ENCODE assay signal across 1 cellular context in the genomic region with DNA sequence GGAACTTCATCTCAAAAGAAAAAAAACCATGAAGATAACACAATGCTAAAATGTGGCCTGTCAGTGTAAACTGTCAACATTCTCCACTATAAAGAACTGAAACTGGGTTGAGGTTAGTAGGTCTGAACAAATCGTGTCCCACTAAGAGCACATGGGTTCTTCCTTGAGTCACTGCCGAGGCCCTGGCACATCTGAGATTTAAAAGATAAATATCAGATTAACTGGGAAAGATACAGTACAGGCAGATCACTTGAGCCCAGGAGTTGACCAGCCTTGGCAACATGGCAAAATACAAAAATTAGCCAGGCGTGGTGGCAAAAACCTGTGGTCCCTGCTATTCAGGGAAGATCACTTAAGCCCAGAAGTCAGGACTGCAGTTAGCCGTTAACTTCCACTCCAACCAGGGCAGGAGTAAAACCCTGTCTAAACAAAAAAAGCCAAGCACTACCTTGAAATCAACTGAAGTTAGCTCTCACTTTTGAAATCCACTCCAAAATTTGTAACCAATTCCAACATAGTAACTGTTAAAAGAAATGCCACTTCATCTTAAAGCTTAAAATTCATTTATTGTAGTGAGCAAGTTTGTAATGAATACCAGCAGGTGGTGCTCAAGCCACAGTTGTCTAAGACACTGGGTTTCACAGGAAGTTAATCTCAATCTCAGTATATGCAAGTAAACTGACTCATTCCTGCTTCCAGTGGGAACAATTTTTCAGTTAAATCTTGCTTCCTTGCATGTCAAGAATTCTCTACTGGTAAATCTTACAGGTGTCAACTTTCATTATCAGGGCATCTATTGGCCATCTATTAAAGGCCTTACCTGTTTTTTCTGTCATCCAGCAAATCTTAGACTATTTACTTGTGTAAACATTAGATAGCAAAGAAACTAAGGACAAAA.
TF ChIP-seq lines count a peak whose summit lies in the region.

No MANE protein-coding gene starts in this region.

TF ChIP-seq in K562, 482 proteins besides CTCF, POLR2A, EP300 and RAD21 (continued from another document and continues in another):
- TF ChIP-seq, protein P1, sequence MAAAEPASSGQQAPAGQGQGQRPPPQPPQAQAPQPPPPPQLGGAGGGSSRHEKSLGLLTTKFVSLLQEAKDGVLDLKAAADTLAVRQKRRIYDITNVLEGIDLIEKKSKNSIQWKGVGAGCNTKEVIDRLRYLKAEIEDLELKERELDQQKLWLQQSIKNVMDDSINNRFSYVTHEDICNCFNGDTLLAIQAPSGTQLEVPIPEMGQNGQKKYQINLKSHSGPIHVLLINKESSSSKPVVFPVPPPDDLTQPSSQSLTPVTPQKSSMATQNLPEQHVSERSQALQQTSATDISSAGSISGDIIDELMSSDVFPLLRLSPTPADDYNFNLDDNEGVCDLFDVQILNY (CRISPR knock-in tag; IDR thresholded peaks at IDR 0.05): 0 out of 2 replicates have a peak, but pooled peaks have one; percentile 61
- peak in 1 of 2 experiments; percentile 40; a peak in 1 of 4 replicates for TF ChIP-seq ETV6 (IDR thresholded peaks at IDR 0.05; ENCODE audit: borderline replicate concordance in 1 of 2, low read depth in 2 of 2, low read length in 1 of 2)
- TF ChIP-seq ETV6 (CRISPR knock-in tag; IDR thresholded peaks at IDR 0.05; ENCODE audit: borderline replicate concordance): no peak
- no peak for TF ChIP-seq FOXJ2 (tag; IDR thresholded peaks at IDR 0.05)
- no peak for TF ChIP-seq KAT7 (CRISPR knock-in tag; IDR thresholded peaks at IDR 0.05; ENCODE audit: borderline replicate concordance)
- no peak for TF ChIP-seq MTF1 (CRISPR knock-in tag; IDR thresholded peaks at IDR 0.05; ENCODE audit: borderline replicate concordance)
- TF ChIP-seq NFATC3 (IDR thresholded peaks at IDR 0.05): peak; percentile 41; the same call in 1 of the 2 replicates
- TF ChIP-seq ATF1 (CRISPR knock-in tag; IDR thresholded peaks at IDR 0.05): no peak
- no peak for TF ChIP-seq ATF1 (tag; IDR thresholded peaks at IDR 0.05)
- TF ChIP-seq POLR2AphosphoS2 (IDR thresholded peaks at IDR 0.05; ENCODE audit: low read length): peak; percentile 98
- peak; percentile 50; the same call in 1 of the 2 replicates for TF ChIP-seq BACH1 (tag; IDR thresholded peaks at IDR 0.05)
- TF ChIP-seq, protein P2, sequence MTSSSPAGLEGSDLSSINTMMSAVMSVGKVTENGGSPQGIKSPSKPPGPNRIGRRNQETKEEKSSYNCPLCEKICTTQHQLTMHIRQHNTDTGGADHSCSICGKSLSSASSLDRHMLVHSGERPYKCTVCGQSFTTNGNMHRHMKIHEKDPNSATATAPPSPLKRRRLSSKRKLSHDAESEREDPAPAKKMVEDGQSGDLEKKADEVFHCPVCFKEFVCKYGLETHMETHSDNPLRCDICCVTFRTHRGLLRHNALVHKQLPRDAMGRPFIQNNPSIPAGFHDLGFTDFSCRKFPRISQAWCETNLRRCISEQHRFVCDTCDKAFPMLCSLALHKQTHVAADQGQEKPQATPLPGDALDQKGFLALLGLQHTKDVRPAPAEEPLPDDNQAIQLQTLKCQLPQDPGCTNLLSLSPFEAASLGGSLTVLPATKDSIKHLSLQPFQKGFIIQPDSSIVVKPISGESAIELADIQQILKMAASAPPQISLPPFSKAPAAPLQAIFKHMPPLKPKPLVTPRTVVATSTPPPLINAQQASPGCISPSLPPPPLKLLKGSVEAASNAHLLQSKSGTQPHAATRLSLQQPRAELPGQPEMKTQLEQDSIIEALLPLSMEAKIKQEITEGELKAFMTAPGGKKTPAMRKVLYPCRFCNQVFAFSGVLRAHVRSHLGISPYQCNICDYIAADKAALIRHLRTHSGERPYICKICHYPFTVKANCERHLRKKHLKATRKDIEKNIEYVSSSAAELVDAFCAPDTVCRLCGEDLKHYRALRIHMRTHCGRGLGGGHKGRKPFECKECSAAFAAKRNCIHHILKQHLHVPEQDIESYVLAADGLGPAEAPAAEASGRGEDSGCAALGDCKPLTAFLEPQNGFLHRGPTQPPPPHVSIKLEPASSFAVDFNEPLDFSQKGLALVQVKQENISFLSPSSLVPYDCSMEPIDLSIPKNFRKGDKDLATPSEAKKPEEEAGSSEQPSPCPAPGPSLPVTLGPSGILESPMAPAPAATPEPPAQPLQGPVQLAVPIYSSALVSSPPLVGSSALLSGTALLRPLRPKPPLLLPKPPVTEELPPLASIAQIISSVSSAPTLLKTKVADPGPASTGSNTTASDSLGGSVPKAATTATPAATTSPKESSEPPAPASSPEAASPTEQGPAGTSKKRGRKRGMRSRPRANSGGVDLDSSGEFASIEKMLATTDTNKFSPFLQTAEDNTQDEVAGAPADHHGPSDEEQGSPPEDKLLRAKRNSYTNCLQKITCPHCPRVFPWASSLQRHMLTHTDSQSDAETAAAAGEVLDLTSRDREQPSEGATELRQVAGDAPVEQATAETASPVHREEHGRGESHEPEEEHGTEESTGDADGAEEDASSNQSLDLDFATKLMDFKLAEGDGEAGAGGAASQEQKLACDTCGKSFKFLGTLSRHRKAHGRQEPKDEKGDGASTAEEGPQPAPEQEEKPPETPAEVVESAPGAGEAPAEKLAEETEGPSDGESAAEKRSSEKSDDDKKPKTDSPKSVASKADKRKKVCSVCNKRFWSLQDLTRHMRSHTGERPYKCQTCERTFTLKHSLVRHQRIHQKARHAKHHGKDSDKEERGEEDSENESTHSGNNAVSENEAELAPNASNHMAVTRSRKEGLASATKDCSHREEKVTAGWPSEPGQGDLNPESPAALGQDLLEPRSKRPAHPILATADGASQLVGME (CRISPR knock-in tag; IDR thresholded peaks at IDR 0.05): no peak
- no peak; the same call in 1 of the 2 replicates for TF ChIP-seq L3MBTL2 (IDR thresholded peaks at IDR 0.05)
- no peak for TF ChIP-seq MTA2 (IDR thresholded peaks at IDR 0.05; ENCODE audit: low read depth)
- TF ChIP-seq FOSL1 (tag; conservative IDR thresholded peaks at IDR 0.05): peak; percentile 79
- no peak for TF ChIP-seq TCF3 (CRISPR knock-in tag; IDR thresholded peaks at IDR 0.05)
- TF ChIP-seq ZNF239 (CRISPR knock-in tag; IDR thresholded peaks at IDR 0.05): no peak
- no peak for TF ChIP-seq ZNF124 (CRISPR knock-in tag; IDR thresholded peaks at IDR 0.05)
- no peak for TF ChIP-seq ZSCAN29 (IDR thresholded peaks at IDR 0.05)
- TF ChIP-seq ZNF217 (CRISPR knock-in tag; IDR thresholded peaks at IDR 0.05): no peak
- peak in 1 of 2 experiments; percentile 60; a peak in 1 of 4 replicates for TF ChIP-seq FOXA3 (CRISPR knock-in tag; conservative IDR thresholded peaks at IDR 0.05 in 1 of 2, IDR thresholded peaks at IDR 0.05 in 1 of 2)
- no peak for TF ChIP-seq RBM14 (IDR thresholded peaks at IDR 0.05; ENCODE audit: borderline replicate concordance, insufficient read depth, low read depth, low read length)
- TF ChIP-seq NFIC (IDR thresholded peaks at IDR 0.05): no peak
- TF ChIP-seq, protein P3, sequence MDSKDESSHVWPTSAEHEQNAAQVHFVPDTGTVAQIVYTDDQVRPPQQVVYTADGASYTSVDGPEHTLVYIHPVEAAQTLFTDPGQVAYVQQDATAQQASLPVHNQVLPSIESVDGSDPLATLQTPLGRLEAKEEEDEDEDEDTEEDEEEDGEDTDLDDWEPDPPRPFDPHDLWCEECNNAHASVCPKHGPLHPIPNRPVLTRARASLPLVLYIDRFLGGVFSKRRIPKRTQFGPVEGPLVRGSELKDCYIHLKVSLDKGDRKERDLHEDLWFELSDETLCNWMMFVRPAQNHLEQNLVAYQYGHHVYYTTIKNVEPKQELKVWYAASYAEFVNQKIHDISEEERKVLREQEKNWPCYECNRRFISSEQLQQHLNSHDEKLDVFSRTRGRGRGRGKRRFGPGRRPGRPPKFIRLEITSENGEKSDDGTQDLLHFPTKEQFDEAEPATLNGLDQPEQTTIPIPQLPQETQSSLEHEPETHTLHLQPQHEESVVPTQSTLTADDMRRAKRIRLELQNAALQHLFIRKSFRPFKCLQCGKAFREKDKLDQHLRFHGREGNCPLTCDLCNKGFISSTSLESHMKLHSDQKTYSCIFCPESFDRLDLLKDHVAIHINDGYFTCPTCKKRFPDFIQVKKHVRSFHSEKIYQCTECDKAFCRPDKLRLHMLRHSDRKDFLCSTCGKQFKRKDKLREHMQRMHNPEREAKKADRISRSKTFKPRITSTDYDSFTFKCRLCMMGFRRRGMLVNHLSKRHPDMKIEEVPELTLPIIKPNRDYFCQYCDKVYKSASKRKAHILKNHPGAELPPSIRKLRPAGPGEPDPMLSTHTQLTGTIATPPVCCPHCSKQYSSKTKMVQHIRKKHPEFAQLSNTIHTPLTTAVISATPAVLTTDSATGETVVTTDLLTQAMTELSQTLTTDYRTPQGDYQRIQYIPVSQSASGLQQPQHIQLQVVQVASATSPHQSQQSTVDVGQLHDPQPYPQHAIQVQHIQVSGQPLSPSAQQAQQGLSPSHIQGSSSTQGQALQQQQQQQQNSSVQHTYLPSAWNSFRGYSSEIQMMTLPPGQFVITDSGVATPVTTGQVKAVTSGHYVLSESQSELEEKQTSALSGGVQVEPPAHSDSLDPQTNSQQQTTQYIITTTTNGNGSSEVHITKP (IDR thresholded peaks at IDR 0.05; ENCODE audit: partially characterized antibody): no peak
- TF ChIP-seq ETV1 (tag; conservative IDR thresholded peaks at IDR 0.05; ENCODE audit: low read depth): peak; percentile 44
- 0 out of 2 replicates have a peak, but pooled peaks have one; percentile 15 for TF ChIP-seq RFX1 (IDR thresholded peaks at IDR 0.05)
- no peak for TF ChIP-seq SNIP1 (IDR thresholded peaks at IDR 0.05; ENCODE audit: low read depth)
- TF ChIP-seq, protein P4, sequence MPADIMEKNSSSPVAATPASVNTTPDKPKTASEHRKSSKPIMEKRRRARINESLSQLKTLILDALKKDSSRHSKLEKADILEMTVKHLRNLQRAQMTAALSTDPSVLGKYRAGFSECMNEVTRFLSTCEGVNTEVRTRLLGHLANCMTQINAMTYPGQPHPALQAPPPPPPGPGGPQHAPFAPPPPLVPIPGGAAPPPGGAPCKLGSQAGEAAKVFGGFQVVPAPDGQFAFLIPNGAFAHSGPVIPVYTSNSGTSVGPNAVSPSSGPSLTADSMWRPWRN (IDR thresholded peaks at IDR 0.05; ENCODE audit: low read depth): no peak
- TF ChIP-seq, protein P5, sequence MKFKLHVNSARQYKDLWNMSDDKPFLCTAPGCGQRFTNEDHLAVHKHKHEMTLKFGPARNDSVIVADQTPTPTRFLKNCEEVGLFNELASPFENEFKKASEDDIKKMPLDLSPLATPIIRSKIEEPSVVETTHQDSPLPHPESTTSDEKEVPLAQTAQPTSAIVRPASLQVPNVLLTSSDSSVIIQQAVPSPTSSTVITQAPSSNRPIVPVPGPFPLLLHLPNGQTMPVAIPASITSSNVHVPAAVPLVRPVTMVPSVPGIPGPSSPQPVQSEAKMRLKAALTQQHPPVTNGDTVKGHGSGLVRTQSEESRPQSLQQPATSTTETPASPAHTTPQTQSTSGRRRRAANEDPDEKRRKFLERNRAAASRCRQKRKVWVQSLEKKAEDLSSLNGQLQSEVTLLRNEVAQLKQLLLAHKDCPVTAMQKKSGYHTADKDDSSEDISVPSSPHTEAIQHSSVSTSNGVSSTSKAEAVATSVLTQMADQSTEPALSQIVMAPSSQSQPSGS (CRISPR knock-in tag; IDR thresholded peaks at IDR 0.05): no peak
- TF ChIP-seq FOXK1 (CRISPR knock-in tag; IDR thresholded peaks at IDR 0.05; ENCODE audit: borderline replicate concordance): no peak
- TF ChIP-seq ZNF444 (CRISPR knock-in tag; IDR thresholded peaks at IDR 0.05): no peak
- TF ChIP-seq ZNF232 (CRISPR knock-in tag; IDR thresholded peaks at IDR 0.05): no peak
- TF ChIP-seq ILF3 (IDR thresholded peaks at IDR 0.05; ENCODE audit: borderline replicate concordance): peak; percentile 39; the same call in 1 of the 2 replicates
- TF ChIP-seq, protein P6, sequence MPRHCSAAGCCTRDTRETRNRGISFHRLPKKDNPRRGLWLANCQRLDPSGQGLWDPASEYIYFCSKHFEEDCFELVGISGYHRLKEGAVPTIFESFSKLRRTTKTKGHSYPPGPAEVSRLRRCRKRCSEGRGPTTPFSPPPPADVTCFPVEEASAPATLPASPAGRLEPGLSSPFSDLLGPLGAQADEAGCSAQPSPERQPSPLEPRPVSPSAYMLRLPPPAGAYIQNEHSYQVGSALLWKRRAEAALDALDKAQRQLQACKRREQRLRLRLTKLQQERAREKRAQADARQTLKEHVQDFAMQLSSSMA (CRISPR knock-in tag; IDR thresholded peaks at IDR 0.05): no peak
- peak; percentile 88 for TF ChIP-seq SIRT6 (IDR thresholded peaks at IDR 0.05; ENCODE audit: low read depth, low read length)
- TF ChIP-seq ZNF12 (CRISPR knock-in tag; IDR thresholded peaks at IDR 0.05): no peak
- TF ChIP-seq, protein P7, sequence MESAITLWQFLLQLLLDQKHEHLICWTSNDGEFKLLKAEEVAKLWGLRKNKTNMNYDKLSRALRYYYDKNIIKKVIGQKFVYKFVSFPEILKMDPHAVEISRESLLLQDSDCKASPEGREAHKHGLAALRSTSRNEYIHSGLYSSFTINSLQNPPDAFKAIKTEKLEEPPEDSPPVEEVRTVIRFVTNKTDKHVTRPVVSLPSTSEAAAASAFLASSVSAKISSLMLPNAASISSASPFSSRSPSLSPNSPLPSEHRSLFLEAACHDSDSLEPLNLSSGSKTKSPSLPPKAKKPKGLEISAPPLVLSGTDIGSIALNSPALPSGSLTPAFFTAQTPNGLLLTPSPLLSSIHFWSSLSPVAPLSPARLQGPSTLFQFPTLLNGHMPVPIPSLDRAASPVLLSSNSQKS (CRISPR knock-in tag; IDR thresholded peaks at IDR 0.05): 0 out of 2 replicates have a peak, but pooled peaks have one; percentile 32
- TF ChIP-seq, protein P8, sequence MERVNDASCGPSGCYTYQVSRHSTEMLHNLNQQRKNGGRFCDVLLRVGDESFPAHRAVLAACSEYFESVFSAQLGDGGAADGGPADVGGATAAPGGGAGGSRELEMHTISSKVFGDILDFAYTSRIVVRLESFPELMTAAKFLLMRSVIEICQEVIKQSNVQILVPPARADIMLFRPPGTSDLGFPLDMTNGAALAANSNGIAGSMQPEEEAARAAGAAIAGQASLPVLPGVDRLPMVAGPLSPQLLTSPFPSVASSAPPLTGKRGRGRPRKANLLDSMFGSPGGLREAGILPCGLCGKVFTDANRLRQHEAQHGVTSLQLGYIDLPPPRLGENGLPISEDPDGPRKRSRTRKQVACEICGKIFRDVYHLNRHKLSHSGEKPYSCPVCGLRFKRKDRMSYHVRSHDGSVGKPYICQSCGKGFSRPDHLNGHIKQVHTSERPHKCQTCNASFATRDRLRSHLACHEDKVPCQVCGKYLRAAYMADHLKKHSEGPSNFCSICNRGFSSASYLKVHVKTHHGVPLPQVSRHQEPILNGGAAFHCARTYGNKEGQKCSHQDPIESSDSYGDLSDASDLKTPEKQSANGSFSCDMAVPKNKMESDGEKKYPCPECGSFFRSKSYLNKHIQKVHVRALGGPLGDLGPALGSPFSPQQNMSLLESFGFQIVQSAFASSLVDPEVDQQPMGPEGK (CRISPR knock-in tag; IDR thresholded peaks at IDR 0.05; ENCODE audit: borderline replicate concordance): peak; percentile 25; the same call in 1 of the 2 replicates
- TF ChIP-seq, protein P9, sequence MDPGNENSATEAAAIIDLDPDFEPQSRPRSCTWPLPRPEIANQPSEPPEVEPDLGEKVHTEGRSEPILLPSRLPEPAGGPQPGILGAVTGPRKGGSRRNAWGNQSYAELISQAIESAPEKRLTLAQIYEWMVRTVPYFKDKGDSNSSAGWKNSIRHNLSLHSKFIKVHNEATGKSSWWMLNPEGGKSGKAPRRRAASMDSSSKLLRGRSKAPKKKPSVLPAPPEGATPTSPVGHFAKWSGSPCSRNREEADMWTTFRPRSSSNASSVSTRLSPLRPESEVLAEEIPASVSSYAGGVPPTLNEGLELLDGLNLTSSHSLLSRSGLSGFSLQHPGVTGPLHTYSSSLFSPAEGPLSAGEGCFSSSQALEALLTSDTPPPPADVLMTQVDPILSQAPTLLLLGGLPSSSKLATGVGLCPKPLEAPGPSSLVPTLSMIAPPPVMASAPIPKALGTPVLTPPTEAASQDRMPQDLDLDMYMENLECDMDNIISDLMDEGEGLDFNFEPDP (CRISPR knock-in tag; IDR thresholded peaks at IDR 0.05): peak; percentile 8; the same call in 1 of the 2 replicates
